ENCODE assay signal across 7 cellular contexts in genomic region chr21:42525228-42525604, GRCh38. TPM values are rescaled to one million over a fixed set of nuclear protein-coding genes. Genes with fewer than 3 reads are reported as not detected.
DNase-seq lines count a peak whose midpoint lies in the region; ATAC-seq lines count a peak whose summit lies in the region.

No MANE protein-coding gene starts in this region.

- H3K4me3 Mint-ChIP-seq in naive thymus-derived CD8-positive, alpha-beta T cell, result peak overlapping the region; percentile 56 to 86 (median 70)
- H3K4me3 Mint-ChIP-seq in activated CD4-positive, alpha-beta memory T cell treated with anti-CD3 and anti-CD28 coated beads for 36 hours, result no peak overlapping the region

- no peaks in the 10 kb centered on the region for H3K9me3 Mint-ChIP-seq in naive thymus-derived CD8-positive, alpha-beta T cell
- H3K9me3 Mint-ChIP-seq in activated CD4-positive, alpha-beta memory T cell treated with anti-CD3 and anti-CD28 coated beads for 36 hours, result no peaks in the 10 kb centered on the region

- H3K36me3 Mint-ChIP-seq in naive thymus-derived CD8-positive, alpha-beta T cell, result peaks cover 0 to 34% (median 10%) of the 10 kb centered on the region in 3 donors
- peaks cover 41% of the 10 kb centered on the region for H3K36me3 Mint-ChIP-seq in activated CD4-positive, alpha-beta memory T cell treated with anti-CD3 and anti-CD28 coated beads for 36 hours

- CTCF ChIA-PET in activated CD4-positive, alpha-beta memory T cell treated with anti-CD3 and anti-CD28 coated beads for 36 hours (lab: Charles Lee), result interaction anchor here (1.1 to 1.4 kb wide), 2 partner anchors 11 to 13 kb away, joined by 4 read pairs; no protein-coding TSS in a partner anchor

- DNase-seq in cerebellum (ENCODE audit: low spot score) (peak; percentile 43), DMS153 treated with DMSO at 0.1 percent for 48 hours (lab: John Stamatoyannopoulos, UW; ENCODE audit: unreplicated experiment) (no peak), pons (ENCODE audit: low spot score) (no peak)
- no peak for DNase-seq in naive thymus-derived CD8-positive, alpha-beta T cell
- no peak for DNase-seq in activated CD4-positive, alpha-beta memory T cell treated with anti-CD3 and anti-CD28 coated beads for 36 hours

- no peaks in the 10 kb centered on the region for H3K27me3 Mint-ChIP-seq in naive thymus-derived CD8-positive, alpha-beta T cell
- H3K27me3 Mint-ChIP-seq in activated CD4-positive, alpha-beta memory T cell treated with anti-CD3 and anti-CD28 coated beads for 36 hours, result no peaks in the 10 kb centered on the region

- H3K27ac Mint-ChIP-seq in naive thymus-derived CD8-positive, alpha-beta T cell, result peak overlapping the region; percentile 42 to 94 (median 89)
- H3K27ac Mint-ChIP-seq in activated CD4-positive, alpha-beta memory T cell treated with anti-CD3 and anti-CD28 coated beads for 36 hours, result no peak overlapping the region

- H3K4me1 Mint-ChIP-seq in naive thymus-derived CD8-positive, alpha-beta T cell, result peaks cover 36 to 76% (median 60%) of the 10 kb centered on the region in 4 donors
- peaks cover 57% of the 10 kb centered on the region for H3K4me1 Mint-ChIP-seq in activated CD4-positive, alpha-beta memory T cell treated with anti-CD3 and anti-CD28 coated beads for 36 hours (ENCODE audit: low read depth)

- intact Hi-C loops in activated CD4-positive, alpha-beta memory T cell treated with anti-CD3 and anti-CD28 coated beads for 36 hours (cut with micrococcal nuclease), result loop anchor here (5.0 to 10.0 kb wide), 3 partner anchors 118 to 380 kb away; no protein-coding TSS in a partner anchor

- POLR2A ChIA-PET in naive thymus-derived CD8-positive, alpha-beta T cell (lab: Charles Lee), result interaction anchor here (1.0 to 5.6 kb wide), 3 partner anchors 12 to 65 kb away, joined by 3 to 37 read pairs (median 3); partner anchors contain the start of gene SLC37A1
- POLR2A ChIA-PET in activated CD4-positive, alpha-beta memory T cell treated with anti-CD3 and anti-CD28 coated beads for 36 hours (lab: Charles Lee), result no interaction called here

- ATAC-seq in GM19455 (IDR thresholded peaks at IDR 0.05; ENCODE audit: unreplicated experiment) (peak; percentile 17), HG03342 (IDR thresholded peaks at IDR 0.05; ENCODE audit: unreplicated experiment) (peak; percentile 19)
- no peak for ATAC-seq in naive thymus-derived CD8-positive, alpha-beta T cell

RNA-seq across cellular contexts. Expression of gene SLC37A1, which starts 11.6 kb away (rescaled TPM):
- 24.4 TPM for total RNA-seq in cerebellum
- total RNA-seq in naive thymus-derived CD8-positive, alpha-beta T cell, result 10 to 100 TPM; 16.5 to 18.7 TPM
- polyA plus RNA-seq in naive thymus-derived CD8-positive, alpha-beta T cell, result 1 to 10 TPM; 2.7 to 6.9 (median 3.8) TPM
- 10 to 100 TPM; 21.1 to 21.2 TPM for total RNA-seq in activated CD4-positive, alpha-beta memory T cell treated with anti-CD3 and anti-CD28 coated beads for 36 hours

RNA-seq across cellular contexts. Expression of gene RSPH1, which starts 29.2 kb away (rescaled TPM):
- 2.4 TPM for total RNA-seq in cerebellum
- total RNA-seq in naive thymus-derived CD8-positive, alpha-beta T cell, result under 1 TPM in 1 of 2 experiments, not detected in 1; 0.14 TPM
- polyA plus RNA-seq in naive thymus-derived CD8-positive, alpha-beta T cell, result not detected
- under 1 TPM; 0.38 to 0.53 TPM for total RNA-seq in activated CD4-positive, alpha-beta memory T cell treated with anti-CD3 and anti-CD28 coated beads for 36 hours

Comparison
In these comparisons a context has a peak if more than half of its experiments do, and no peak if none do; other contexts are left out.
1. ATAC-seq: peak in GM19455 (single experiment) and HG03342 (single experiment); none in naive thymus-derived CD8-positive, alpha-beta T cell (0 of 2).